1 cellular context compared by ENCODE assay signal in the genomic region with DNA sequence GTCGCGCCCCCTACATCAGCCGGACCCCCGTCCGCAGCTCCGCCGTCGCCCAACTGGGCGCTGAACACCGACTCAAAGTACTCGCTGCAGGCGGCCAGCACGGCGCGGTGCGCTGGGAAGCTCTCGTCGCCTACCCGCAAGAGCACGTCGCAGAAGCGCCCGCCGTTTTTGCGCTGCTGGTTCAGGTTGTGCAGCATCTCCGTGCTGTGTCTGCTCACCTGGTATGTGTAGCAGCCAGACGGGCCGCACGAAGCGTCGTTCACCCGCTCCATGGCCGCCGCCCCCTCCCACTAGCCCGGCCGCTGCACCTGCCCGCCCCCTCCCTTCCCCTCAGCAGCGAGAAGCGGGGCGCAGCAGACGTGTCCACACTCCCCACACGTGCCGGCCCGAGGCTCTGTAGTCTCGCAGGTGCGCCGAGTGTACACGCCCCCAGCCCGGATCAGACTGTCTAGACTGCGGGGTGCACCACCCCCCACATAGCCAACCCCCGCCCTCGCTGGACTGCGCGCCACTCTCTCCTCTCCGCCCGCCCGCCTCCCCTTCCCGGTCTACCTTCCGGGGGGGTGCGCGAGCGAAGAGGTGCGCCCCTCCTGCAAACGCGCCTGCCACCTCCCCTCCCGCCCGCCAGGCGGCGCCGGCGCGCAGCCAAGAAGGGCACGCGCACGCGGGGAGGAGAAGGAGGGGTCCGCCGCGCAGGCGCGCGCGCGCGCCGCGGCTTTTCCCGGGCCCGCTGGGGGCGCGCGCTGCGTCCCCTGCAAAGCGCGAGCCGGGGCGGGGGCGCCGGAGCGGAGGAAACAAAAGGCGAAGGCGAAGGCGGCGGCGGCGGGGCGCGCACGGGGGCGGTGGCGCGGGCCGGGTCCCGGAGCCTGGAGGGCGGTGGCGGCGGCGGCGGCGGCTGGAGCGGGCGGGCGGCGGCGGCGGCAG.
A peak's percentile ranks its signal among the peaks of the same experiment; 100 is the strongest.
TF ChIP-seq lines count a peak whose summit lies in the region.

No MANE protein-coding gene starts in this region.

TF ChIP-seq in Ishikawa, 13 proteins besides CTCF, POLR2A, EP300 and RAD21:
- TF ChIP-seq, protein P1, sequence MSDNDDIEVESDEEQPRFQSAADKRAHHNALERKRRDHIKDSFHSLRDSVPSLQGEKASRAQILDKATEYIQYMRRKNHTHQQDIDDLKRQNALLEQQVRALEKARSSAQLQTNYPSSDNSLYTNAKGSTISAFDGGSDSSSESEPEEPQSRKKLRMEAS (IDR thresholded peaks at IDR 0.05), result peak; percentile 76
- TF ChIP-seq NFIC (IDR thresholded peaks at IDR 0.05) (peak; percentile 55; the same call in 1 of the 2 replicates), YY1 (IDR thresholded peaks at IDR 0.05; ENCODE audit: low read depth) (no peak)
